ENCODE assay signal across 36 cellular contexts in genomic region chr2:238397381-238397780, GRCh38.
"Had no signal": no experiment of that assay in that cellular context is flagged by ENCODE, and none has a peak within 500 bp of the region (broad histone marks: within the 10 kb centered on the region; RNA-seq: fewer than 3 reads in every experiment).

No MANE protein-coding gene starts in this region.

- DNase-seq: activated B cell treated with CpG ODN at 0.5 μM for 24 hours; activated CD4-positive, alpha-beta memory T cell treated with anti-CD3 and anti-CD28 coated beads, Interleukin-2, amount 10 ng/mL, durations not matched to agents 7 days and 5 days; activated CD4-positive, alpha-beta T cell treated with anti-CD3 and anti-CD28 coated beads for 1 hour; activated CD4-positive, alpha-beta T cell treated with anti-CD3 and anti-CD28 coated beads for 48 hours; activated CD8-positive, alpha-beta memory T cell treated with anti-CD3 and anti-CD28 coated beads for 24 hours; activated CD8-positive, alpha-beta memory T cell treated with anti-CD3 and anti-CD28 coated beads, Interleukin-2, amount 10 ng/mL, durations not matched to agents 7 days and 5 days; activated naive CD4-positive, alpha-beta T cell treated with anti-CD3 and anti-CD28 coated beads, Interleukin-2, amount 10 ng/mL, durations not matched to agents 7 days and 5 days; activated T-cell treated with anti-CD3 and anti-CD28 coated beads, Interleukin-2, amount 50 U/mL, for 1 hour; activated T-cell treated with anti-CD3 and anti-CD28 coated beads, Interleukin-2, amount 50 U/mL, for 72 hours; amniotic stem cell; aorta; MM.1S; MV-4-11; NCI-H1092; NCI-H1436 treated with DMSO at 0.1 percent for 48 hours; NCI-H1694 treated with DMSO at 0.1 percent for 48 hours; NCI-H2029; NCI-H345; NCI-H510A; NCI-H526; NCI-H748 treated with DMSO at 0.1 percent for 48 hours; NK-92 treated with Interleukin-12 subunit alpha and Interleukin-12 subunit beta, amount 100 ng/mL, for 24 hours; PC-9; SIG-M5; T-helper 1 cell; T-helper 2 cell; T-helper 9 cell had no signal

- FAIRE-seq: RCC 7860 had no signal

- H2AFZ ChIP-seq: PC-9 had no signal

- ATAC-seq: activated CD8-positive, alpha-beta memory T cell treated with anti-CD3 and anti-CD28 coated beads, Interleukin-2, amount 10 ng/mL, durations not matched to agents 7 days and 5 days; activated T-cell treated with anti-CD3 and anti-CD28 coated beads, Interleukin-2, amount 50 U/mL, for 72 hours; Right ventricle myocardium inferior; SK-N-SH treated with all-trans-retinoic acid at 6 μM for 48 hours had no signal

- H3K4me3 Mint-ChIP-seq: activated B cell treated with CpG ODN at 0.5 μM for 24 hours; activated CD4-positive, alpha-beta memory T cell treated with anti-CD3 and anti-CD28 coated beads, Interleukin-2, amount 10 ng/mL, durations not matched to agents 7 days and 5 days; activated CD8-positive, alpha-beta memory T cell treated with anti-CD3 and anti-CD28 coated beads, Interleukin-2, amount 10 ng/mL, durations not matched to agents 7 days and 5 days; activated naive CD4-positive, alpha-beta T cell treated with anti-CD3 and anti-CD28 coated beads, Interleukin-2, amount 10 ng/mL, durations not matched to agents 7 days and 5 days; activated naive CD8-positive, alpha-beta T cell; activated T-cell treated with anti-CD3 and anti-CD28 coated beads, Interleukin-2, amount 50 U/mL, for 72 hours had no signal

- H3K4me2 ChIP-seq: KMS-11, PC-9 had no signal

- H3K4me1 Mint-ChIP-seq: activated B cell treated with CpG ODN at 0.5 μM for 24 hours; activated CD8-positive, alpha-beta memory T cell treated with anti-CD3 and anti-CD28 coated beads, Interleukin-2, amount 10 ng/mL, durations not matched to agents 7 days and 5 days; activated naive CD4-positive, alpha-beta T cell treated with anti-CD3 and anti-CD28 coated beads, Interleukin-2, amount 10 ng/mL, durations not matched to agents 7 days and 5 days had no signal

- H3K4me3 ChIP-seq: cardiac muscle cell, PC-9 had no signal

- H3K9me3 Mint-ChIP-seq: activated B cell treated with CpG ODN at 0.5 μM for 24 hours; activated CD4-positive, alpha-beta memory T cell treated with anti-CD3 and anti-CD28 coated beads, Interleukin-2, amount 10 ng/mL, durations not matched to agents 7 days and 5 days; activated naive CD4-positive, alpha-beta T cell treated with anti-CD3 and anti-CD28 coated beads, Interleukin-2, amount 10 ng/mL, durations not matched to agents 7 days and 5 days; activated T-cell treated with anti-CD3 and anti-CD28 coated beads, Interleukin-2, amount 50 U/mL, for 72 hours; activated T-helper 2 cell treated with anti-CD3 and anti-CD28 coated beads, Interferon-gamma antibody, Interleukin-2, Interleukin-4, amounts not matched to agents 10 μg/mL and 5 μg/mL and 100 μg/mL, durations not matched to agents 14 hours and 24 hours and 36 hours had no signal

- H3K27me3 Mint-ChIP-seq: activated B cell treated with CpG ODN at 0.5 μM for 24 hours; activated CD8-positive, alpha-beta memory T cell treated with anti-CD3 and anti-CD28 coated beads, Interleukin-2, amount 10 ng/mL, durations not matched to agents 7 days and 5 days; activated naive CD8-positive, alpha-beta T cell had no signal

- H3K27ac Mint-ChIP-seq: activated B cell treated with CpG ODN at 0.5 μM for 24 hours; activated CD4-positive, alpha-beta memory T cell treated with anti-CD3 and anti-CD28 coated beads, Interleukin-2, amount 10 ng/mL, durations not matched to agents 7 days and 5 days; activated CD8-positive, alpha-beta memory T cell treated with anti-CD3 and anti-CD28 coated beads, Interleukin-2, amount 10 ng/mL, durations not matched to agents 7 days and 5 days; activated naive CD4-positive, alpha-beta T cell treated with anti-CD3 and anti-CD28 coated beads, Interleukin-2, amount 10 ng/mL, durations not matched to agents 7 days and 5 days; activated naive CD8-positive, alpha-beta T cell; activated T-cell treated with anti-CD3 and anti-CD28 coated beads, Interleukin-2, amount 50 U/mL, for 72 hours; activated T-helper 2 cell treated with anti-CD3 and anti-CD28 coated beads, Interferon-gamma antibody, Interleukin-2, Interleukin-4, amounts not matched to agents 10 μg/mL and 5 μg/mL and 100 μg/mL, durations not matched to agents 14 hours and 24 hours and 36 hours had no signal

- H3K9ac ChIP-seq: KMS-11 had no signal

- H3K36me3 Mint-ChIP-seq: activated naive CD4-positive, alpha-beta T cell treated with anti-CD3 and anti-CD28 coated beads, Interleukin-2, amount 10 ng/mL, durations not matched to agents 7 days and 5 days; activated naive CD8-positive, alpha-beta T cell had no signal

- H3K27me3 ChIP-seq: cardiac muscle cell had no signal

- H3K27ac ChIP-seq: cardiac muscle cell, KMS-11, PC-9, RWPE1, VCaP had no signal
